ENCODE assay signal across 1 cellular context in the genomic region with DNA sequence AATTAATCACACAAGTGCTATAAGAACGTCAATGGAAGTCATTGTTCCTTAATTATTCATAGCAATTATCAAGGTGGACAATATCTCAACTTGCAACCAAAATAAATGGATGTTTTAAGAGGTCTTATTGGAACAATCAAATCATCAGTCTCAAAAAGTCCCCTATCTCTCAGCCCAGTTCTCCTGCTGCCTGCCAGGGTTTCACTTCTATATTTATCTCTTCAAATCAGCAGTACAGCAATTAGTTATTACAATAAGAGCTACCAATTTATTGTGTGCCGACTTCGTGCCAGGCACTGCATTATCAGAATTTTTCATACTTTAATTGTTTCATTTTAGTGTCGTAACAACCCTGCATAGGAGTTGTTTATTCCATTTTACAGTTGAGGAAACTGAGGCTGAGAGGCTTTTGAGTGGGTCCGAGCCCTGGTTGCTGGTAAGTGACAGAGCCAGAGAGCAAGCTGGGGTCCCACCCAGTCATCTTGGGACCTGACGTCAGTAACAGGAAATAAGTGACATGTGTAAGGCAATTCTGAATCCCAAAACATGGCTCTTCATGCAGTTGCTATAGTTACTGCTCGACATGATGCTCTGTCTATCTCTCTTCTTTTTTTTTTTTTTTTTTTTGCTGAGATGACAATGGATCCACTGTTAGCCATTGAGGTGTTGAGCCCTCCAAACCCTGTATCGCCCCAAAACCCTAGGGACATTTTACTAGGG.
TF ChIP-seq lines count a peak whose summit lies in the region.

No MANE protein-coding gene starts in this region.

TF ChIP-seq in GM12878, 131 proteins besides CTCF, POLR2A, EP300 and RAD21:
- no peak for TF ChIP-seq EGR1 (IDR thresholded peaks at IDR 0.05; ENCODE audit: borderline replicate concordance in 1 of 2, low read depth in 2 of 2, low read length in 2 of 2)
- TF ChIP-seq JUNB (IDR thresholded peaks at IDR 0.05) = peak; percentile 49
- TF ChIP-seq IKZF2 (IDR thresholded peaks at IDR 0.05) = peak in 1 of 2 experiments; percentile 29; a peak in 1 of 4 replicates
- no peak for TF ChIP-seq SP1 (IDR thresholded peaks at IDR 0.05; ENCODE audit: low read depth, low read length)
- peak; percentile 18; the same call in 1 of the 2 replicates for TF ChIP-seq SPI1 (IDR thresholded peaks at IDR 0.05; ENCODE audit: borderline replicate concordance, insufficient read depth, low read depth, low read length)
- peak; percentile 49; the same call in 1 of the 2 replicates for TF ChIP-seq CREM (IDR thresholded peaks at IDR 0.05; ENCODE audit: low read depth)
- TF ChIP-seq MTA2 (IDR thresholded peaks at IDR 0.05; ENCODE audit: low read depth) = peak; percentile 64
- TF ChIP-seq BMI1 (IDR thresholded peaks at IDR 0.05; ENCODE audit: borderline replicate concordance) = peak; percentile 67
- TF ChIP-seq SMC3 (IDR thresholded peaks at IDR 0.05; ENCODE audit: borderline replicate concordance, low read length) = no peak
- peak; percentile 15; the same call in 1 of the 2 replicates for TF ChIP-seq IKZF1 (conservative IDR thresholded peaks at IDR 0.05)
- peak; percentile 33; the same call in 1 of the 2 replicates for TF ChIP-seq CREB1 (IDR thresholded peaks at IDR 0.05; ENCODE audit: low read depth)
- TF ChIP-seq, protein P1, sequence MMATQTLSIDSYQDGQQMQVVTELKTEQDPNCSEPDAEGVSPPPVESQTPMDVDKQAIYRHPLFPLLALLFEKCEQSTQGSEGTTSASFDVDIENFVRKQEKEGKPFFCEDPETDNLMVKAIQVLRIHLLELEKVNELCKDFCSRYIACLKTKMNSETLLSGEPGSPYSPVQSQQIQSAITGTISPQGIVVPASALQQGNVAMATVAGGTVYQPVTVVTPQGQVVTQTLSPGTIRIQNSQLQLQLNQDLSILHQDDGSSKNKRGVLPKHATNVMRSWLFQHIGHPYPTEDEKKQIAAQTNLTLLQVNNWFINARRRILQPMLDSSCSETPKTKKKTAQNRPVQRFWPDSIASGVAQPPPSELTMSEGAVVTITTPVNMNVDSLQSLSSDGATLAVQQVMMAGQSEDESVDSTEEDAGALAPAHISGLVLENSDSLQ (IDR thresholded peaks at IDR 0.05) = peak; percentile 35; the same call in 1 of the 2 replicates
- TF ChIP-seq, protein P2, sequence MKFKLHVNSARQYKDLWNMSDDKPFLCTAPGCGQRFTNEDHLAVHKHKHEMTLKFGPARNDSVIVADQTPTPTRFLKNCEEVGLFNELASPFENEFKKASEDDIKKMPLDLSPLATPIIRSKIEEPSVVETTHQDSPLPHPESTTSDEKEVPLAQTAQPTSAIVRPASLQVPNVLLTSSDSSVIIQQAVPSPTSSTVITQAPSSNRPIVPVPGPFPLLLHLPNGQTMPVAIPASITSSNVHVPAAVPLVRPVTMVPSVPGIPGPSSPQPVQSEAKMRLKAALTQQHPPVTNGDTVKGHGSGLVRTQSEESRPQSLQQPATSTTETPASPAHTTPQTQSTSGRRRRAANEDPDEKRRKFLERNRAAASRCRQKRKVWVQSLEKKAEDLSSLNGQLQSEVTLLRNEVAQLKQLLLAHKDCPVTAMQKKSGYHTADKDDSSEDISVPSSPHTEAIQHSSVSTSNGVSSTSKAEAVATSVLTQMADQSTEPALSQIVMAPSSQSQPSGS (IDR thresholded peaks at IDR 0.05; ENCODE audit: low read length) = no peak
- 0 out of 2 replicates have a peak, but pooled peaks have one; percentile 35 for TF ChIP-seq DPF2 (IDR thresholded peaks at IDR 0.05)
